Comparison of ENCODE assay signal across 1 cellular context in the genomic region with DNA sequence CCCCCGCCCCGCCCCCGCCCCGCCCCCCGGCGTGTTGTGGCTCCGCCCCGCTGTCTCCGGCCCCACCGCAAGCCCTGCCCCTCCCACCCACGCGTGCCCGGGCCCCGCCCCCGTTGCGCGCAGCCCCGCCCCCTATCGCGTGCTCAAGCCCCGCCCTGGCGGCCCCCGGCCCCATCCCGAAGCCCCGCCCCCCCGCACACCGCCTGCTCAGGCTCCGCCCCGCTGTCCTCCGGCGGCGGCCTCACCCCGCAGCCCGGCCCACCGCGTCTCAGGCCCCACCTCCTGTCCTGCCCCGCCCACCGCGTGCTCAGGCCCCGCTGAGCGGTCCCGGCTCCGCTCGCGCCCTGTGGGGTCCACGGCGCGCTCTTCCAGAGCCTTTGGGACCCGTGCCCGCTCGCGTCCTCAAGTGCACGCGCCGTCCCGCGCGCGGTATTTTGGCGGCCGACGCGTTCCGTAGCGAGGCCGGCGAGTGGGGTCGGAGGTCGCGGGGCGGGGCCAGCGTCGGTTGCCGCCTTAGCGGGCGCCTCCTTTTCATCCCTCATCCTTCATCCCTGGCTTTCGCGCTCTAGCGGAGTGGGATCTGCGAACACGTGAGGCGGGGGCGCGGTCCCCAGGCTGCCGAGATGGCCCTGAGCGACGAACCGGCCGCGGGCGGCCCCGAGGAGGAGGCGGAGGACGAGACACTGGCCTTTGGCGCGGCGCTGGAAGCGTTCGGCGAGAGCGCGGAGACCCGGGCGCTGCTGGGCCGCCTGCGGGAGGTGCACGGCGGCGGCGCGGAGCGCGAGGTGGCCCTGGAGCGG.
TF ChIP-seq lines count a peak whose summit lies in the region.

A gene (plus strand): TSS at position 495 of the 800 bp plus-strand sequence. CDS start 129 bp downstream, at position 624.

TF ChIP-seq in HepG2, 621 proteins besides CTCF, POLR2A, EP300 and RAD21 (continued from another document and continues in another):
- TF ChIP-seq, protein P1, sequence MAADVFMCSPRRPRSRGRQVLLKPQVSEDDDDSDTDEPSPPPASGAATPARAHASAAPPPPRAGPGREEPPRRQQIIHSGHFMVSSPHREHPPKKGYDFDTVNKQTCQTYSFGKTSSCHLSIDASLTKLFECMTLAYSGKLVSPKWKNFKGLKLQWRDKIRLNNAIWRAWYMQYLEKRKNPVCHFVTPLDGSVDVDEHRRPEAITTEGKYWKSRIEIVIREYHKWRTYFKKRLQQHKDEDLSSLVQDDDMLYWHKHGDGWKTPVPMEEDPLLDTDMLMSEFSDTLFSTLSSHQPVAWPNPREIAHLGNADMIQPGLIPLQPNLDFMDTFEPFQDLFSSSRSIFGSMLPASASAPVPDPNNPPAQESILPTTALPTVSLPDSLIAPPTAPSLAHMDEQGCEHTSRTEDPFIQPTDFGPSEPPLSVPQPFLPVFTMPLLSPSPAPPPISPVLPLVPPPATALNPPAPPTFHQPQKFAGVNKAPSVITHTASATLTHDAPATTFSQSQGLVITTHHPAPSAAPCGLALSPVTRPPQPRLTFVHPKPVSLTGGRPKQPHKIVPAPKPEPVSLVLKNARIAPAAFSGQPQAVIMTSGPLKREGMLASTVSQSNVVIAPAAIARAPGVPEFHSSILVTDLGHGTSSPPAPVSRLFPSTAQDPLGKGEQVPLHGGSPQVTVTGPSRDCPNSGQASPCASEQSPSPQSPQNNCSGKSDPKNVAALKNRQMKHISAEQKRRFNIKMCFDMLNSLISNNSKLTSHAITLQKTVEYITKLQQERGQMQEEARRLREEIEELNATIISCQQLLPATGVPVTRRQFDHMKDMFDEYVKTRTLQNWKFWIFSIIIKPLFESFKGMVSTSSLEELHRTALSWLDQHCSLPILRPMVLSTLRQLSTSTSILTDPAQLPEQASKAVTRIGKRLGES (CRISPR knock-in tag; IDR thresholded peaks at IDR 0.05; ENCODE audit: borderline replicate concordance), result peak; percentile 57; the same call in 1 of the 2 replicates
- TF ChIP-seq ZNF333 (CRISPR knock-in tag; IDR thresholded peaks at IDR 0.05; ENCODE audit: borderline replicate concordance) (no peak; the same call in 1 of the 2 replicates), MATR3 (CRISPR knock-in tag; IDR thresholded peaks at IDR 0.05) (no peak), NR2F2 (IDR thresholded peaks at IDR 0.05; ENCODE audit: borderline replicate concordance, low read depth) (peak; percentile 74; the same call in 1 of the 2 replicates), SP4 (CRISPR knock-in tag; IDR thresholded peaks at IDR 0.05) (peak; percentile 98), RFX3 (CRISPR knock-in tag; IDR thresholded peaks at IDR 0.05) (no peak; the same call in 1 of the 2 replicates), GATAD2A (CRISPR knock-in tag; IDR thresholded peaks at IDR 0.05) (peak; percentile 72), CBX5 (CRISPR knock-in tag; IDR thresholded peaks at IDR 0.05; ENCODE audit: borderline replicate concordance) (peak; percentile 95), FOXC1 (CRISPR knock-in tag; IDR thresholded peaks at IDR 0.05; ENCODE audit: borderline replicate concordance) (peak; percentile 94), ZNF260 (CRISPR knock-in tag; IDR thresholded peaks at IDR 0.05; ENCODE audit: borderline replicate concordance, low read depth) (no peak), MAFF (IDR thresholded peaks at IDR 0.05; ENCODE audit: low read depth, low read length) (no peak), TAF15 (IDR thresholded peaks at IDR 0.05; ENCODE audit: low read depth, low read length, poor library complexity, severe bottlenecking) (peak; percentile 52), ZNF20 (CRISPR knock-in tag; IDR thresholded peaks at IDR 0.05) (no peak), POLR2AphosphoS2 (IDR thresholded peaks at IDR 0.05; ENCODE audit: low read depth, low read length) (no peak), CEBPB (IDR thresholded peaks at IDR 0.05; ENCODE audit: borderline replicate concordance, low read depth, low read length) (no peak), MTF2 (CRISPR knock-in tag; IDR thresholded peaks at IDR 0.05; ENCODE audit: borderline replicate concordance) (peak; percentile 94; the same call in 1 of the 2 replicates), ZNF816 (CRISPR knock-in tag; IDR thresholded peaks at IDR 0.05; ENCODE audit: borderline replicate concordance) (peak; percentile 65; the same call in 1 of the 2 replicates), ETV6 (CRISPR knock-in tag; conservative IDR thresholded peaks at IDR 0.05) (peak; percentile 87; the same call in 1 of the 2 replicates), ZNF567 (CRISPR knock-in tag; IDR thresholded peaks at IDR 0.05; ENCODE audit: borderline replicate concordance) (peak; percentile 86; the same call in 1 of the 2 replicates), CEBPG (CRISPR knock-in tag; IDR thresholded peaks at IDR 0.05) (peak; percentile 40; the same call in 1 of the 2 replicates), NAIF1 (CRISPR knock-in tag; IDR thresholded peaks at IDR 0.05; ENCODE audit: borderline replicate concordance) (no peak), PHF21A (CRISPR knock-in tag; IDR thresholded peaks at IDR 0.05) (no peak), MEIS2 (CRISPR knock-in tag; IDR thresholded peaks at IDR 0.05) (peak; percentile 28; the same call in 1 of the 2 replicates), MIXL1 (CRISPR knock-in tag; IDR thresholded peaks at IDR 0.05) (peak; percentile 79), ZNF547 (CRISPR knock-in tag; IDR thresholded peaks at IDR 0.05) (peak; percentile 95), SALL2 (CRISPR knock-in tag; IDR thresholded peaks at IDR 0.05) (peak; percentile 95), ZNF335 (CRISPR knock-in tag; IDR thresholded peaks at IDR 0.05) (peak; percentile 70; the same call in 1 of the 2 replicates), ZNF460 (CRISPR knock-in tag; IDR thresholded peaks at IDR 0.05; ENCODE audit: borderline replicate concordance) (no peak; the same call in 1 of the 2 replicates), ZFP36L2 (CRISPR knock-in tag; IDR thresholded peaks at IDR 0.05) (no peak), CCAR2 (optimal IDR thresholded peaks at IDR 0.05; ENCODE audit: low read depth, low read length) (peak; percentile 36), ZNF850 (CRISPR knock-in tag; conservative IDR thresholded peaks at IDR 0.05) (peak; percentile 96)
- TF ChIP-seq, protein P2, sequence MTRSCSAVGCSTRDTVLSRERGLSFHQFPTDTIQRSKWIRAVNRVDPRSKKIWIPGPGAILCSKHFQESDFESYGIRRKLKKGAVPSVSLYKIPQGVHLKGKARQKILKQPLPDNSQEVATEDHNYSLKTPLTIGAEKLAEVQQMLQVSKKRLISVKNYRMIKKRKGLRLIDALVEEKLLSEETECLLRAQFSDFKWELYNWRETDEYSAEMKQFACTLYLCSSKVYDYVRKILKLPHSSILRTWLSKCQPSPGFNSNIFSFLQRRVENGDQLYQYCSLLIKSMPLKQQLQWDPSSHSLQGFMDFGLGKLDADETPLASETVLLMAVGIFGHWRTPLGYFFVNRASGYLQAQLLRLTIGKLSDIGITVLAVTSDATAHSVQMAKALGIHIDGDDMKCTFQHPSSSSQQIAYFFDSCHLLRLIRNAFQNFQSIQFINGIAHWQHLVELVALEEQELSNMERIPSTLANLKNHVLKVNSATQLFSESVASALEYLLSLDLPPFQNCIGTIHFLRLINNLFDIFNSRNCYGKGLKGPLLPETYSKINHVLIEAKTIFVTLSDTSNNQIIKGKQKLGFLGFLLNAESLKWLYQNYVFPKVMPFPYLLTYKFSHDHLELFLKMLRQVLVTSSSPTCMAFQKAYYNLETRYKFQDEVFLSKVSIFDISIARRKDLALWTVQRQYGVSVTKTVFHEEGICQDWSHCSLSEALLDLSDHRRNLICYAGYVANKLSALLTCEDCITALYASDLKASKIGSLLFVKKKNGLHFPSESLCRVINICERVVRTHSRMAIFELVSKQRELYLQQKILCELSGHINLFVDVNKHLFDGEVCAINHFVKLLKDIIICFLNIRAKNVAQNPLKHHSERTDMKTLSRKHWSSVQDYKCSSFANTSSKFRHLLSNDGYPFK (CRISPR knock-in tag; IDR thresholded peaks at IDR 0.05; ENCODE audit: borderline replicate concordance), result peak; percentile 95
- TF ChIP-seq, protein P3, sequence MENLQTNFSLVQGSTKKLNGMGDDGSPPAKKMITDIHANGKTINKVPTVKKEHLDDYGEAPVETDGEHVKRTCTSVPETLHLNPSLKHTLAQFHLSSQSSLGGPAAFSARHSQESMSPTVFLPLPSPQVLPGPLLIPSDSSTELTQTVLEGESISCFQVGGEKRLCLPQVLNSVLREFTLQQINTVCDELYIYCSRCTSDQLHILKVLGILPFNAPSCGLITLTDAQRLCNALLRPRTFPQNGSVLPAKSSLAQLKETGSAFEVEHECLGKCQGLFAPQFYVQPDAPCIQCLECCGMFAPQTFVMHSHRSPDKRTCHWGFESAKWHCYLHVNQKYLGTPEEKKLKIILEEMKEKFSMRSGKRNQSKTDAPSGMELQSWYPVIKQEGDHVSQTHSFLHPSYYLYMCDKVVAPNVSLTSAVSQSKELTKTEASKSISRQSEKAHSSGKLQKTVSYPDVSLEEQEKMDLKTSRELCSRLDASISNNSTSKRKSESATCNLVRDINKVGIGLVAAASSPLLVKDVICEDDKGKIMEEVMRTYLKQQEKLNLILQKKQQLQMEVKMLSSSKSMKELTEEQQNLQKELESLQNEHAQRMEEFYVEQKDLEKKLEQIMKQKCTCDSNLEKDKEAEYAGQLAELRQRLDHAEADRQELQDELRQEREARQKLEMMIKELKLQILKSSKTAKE (CRISPR knock-in tag; IDR thresholded peaks at IDR 0.05; ENCODE audit: borderline replicate concordance), result peak; percentile 82
- TF ChIP-seq, protein P4, sequence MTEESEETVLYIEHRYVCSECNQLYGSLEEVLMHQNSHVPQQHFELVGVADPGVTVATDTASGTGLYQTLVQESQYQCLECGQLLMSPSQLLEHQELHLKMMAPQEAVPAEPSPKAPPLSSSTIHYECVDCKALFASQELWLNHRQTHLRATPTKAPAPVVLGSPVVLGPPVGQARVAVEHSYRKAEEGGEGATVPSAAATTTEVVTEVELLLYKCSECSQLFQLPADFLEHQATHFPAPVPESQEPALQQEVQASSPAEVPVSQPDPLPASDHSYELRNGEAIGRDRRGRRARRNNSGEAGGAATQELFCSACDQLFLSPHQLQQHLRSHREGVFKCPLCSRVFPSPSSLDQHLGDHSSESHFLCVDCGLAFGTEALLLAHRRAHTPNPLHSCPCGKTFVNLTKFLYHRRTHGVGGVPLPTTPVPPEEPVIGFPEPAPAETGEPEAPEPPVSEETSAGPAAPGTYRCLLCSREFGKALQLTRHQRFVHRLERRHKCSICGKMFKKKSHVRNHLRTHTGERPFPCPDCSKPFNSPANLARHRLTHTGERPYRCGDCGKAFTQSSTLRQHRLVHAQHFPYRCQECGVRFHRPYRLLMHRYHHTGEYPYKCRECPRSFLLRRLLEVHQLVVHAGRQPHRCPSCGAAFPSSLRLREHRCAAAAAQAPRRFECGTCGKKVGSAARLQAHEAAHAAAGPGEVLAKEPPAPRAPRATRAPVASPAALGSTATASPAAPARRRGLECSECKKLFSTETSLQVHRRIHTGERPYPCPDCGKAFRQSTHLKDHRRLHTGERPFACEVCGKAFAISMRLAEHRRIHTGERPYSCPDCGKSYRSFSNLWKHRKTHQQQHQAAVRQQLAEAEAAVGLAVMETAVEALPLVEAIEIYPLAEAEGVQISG (CRISPR knock-in tag; IDR thresholded peaks at IDR 0.05), result peak; percentile 88
- TF ChIP-seq, protein P5, sequence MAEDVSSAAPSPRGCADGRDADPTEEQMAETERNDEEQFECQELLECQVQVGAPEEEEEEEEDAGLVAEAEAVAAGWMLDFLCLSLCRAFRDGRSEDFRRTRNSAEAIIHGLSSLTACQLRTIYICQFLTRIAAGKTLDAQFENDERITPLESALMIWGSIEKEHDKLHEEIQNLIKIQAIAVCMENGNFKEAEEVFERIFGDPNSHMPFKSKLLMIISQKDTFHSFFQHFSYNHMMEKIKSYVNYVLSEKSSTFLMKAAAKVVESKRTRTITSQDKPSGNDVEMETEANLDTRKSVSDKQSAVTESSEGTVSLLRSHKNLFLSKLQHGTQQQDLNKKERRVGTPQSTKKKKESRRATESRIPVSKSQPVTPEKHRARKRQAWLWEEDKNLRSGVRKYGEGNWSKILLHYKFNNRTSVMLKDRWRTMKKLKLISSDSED (CRISPR knock-in tag; IDR thresholded peaks at IDR 0.05), result no peak
- TF ChIP-seq, protein P6, sequence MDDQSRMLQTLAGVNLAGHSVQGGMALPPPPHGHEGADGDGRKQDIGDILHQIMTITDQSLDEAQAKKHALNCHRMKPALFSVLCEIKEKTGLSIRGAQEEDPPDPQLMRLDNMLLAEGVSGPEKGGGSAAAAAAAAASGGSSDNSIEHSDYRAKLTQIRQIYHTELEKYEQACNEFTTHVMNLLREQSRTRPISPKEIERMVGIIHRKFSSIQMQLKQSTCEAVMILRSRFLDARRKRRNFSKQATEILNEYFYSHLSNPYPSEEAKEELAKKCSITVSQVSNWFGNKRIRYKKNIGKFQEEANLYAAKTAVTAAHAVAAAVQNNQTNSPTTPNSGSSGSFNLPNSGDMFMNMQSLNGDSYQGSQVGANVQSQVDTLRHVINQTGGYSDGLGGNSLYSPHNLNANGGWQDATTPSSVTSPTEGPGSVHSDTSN (CRISPR knock-in tag; IDR thresholded peaks at IDR 0.05; ENCODE audit: borderline replicate concordance), result peak; percentile 43; the same call in 1 of the 2 replicates
- TF ChIP-seq, protein P7, sequence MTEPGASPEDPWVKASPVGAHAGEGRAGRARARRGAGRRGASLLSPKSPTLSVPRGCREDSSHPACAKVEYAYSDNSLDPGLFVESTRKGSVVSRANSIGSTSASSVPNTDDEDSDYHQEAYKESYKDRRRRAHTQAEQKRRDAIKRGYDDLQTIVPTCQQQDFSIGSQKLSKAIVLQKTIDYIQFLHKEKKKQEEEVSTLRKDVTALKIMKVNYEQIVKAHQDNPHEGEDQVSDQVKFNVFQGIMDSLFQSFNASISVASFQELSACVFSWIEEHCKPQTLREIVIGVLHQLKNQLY (CRISPR knock-in tag; IDR thresholded peaks at IDR 0.05), result peak; percentile 56; the same call in 1 of the 2 replicates
- TF ChIP-seq, protein P8, sequence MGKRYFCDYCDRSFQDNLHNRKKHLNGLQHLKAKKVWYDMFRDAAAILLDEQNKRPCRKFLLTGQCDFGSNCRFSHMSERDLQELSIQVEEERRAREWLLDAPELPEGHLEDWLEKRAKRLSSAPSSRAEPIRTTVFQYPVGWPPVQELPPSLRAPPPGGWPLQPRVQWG (CRISPR knock-in tag; IDR thresholded peaks at IDR 0.05; ENCODE audit: borderline replicate concordance, low read depth), result no peak
